In the genomic region with DNA sequence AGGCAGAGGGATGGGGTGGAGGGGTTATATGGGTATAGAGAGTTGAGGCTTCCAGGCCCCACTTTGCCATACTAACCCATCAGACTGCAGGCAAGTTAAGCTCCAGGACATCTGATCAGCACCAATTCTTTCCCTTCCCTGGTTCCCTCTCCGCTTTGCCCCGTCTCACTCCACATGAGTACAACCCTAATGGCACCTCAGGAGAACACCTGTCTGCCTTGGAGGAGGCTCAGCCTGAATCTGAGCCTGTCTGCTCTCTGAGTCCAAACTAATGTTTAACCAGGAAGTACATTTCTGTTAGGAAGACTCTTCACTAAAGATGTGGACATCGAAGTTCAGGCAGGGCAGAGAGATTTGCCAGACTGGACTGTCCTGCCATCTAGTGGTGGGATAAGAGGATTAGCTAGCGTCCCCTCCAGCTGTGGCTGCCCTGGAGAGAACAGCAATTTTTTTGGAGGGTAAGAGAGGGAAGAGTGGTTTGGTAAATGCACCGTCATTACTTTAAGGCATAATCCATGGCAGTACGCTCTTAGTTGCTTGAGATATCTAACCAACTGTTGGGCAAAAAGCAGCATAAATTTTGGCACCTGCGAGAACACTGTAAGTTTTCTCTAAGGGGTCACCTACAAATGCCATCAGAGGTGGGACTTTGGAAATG, we compare ENCODE assay signal across 1 cellular context.
TF ChIP-seq lines count a peak whose summit lies in the region.

No MANE protein-coding gene starts in this region.

TF ChIP-seq in HepG2, 621 proteins besides CTCF, POLR2A, EP300 and RAD21 (continued from another document and continues in another):
- TF ChIP-seq, protein P1, sequence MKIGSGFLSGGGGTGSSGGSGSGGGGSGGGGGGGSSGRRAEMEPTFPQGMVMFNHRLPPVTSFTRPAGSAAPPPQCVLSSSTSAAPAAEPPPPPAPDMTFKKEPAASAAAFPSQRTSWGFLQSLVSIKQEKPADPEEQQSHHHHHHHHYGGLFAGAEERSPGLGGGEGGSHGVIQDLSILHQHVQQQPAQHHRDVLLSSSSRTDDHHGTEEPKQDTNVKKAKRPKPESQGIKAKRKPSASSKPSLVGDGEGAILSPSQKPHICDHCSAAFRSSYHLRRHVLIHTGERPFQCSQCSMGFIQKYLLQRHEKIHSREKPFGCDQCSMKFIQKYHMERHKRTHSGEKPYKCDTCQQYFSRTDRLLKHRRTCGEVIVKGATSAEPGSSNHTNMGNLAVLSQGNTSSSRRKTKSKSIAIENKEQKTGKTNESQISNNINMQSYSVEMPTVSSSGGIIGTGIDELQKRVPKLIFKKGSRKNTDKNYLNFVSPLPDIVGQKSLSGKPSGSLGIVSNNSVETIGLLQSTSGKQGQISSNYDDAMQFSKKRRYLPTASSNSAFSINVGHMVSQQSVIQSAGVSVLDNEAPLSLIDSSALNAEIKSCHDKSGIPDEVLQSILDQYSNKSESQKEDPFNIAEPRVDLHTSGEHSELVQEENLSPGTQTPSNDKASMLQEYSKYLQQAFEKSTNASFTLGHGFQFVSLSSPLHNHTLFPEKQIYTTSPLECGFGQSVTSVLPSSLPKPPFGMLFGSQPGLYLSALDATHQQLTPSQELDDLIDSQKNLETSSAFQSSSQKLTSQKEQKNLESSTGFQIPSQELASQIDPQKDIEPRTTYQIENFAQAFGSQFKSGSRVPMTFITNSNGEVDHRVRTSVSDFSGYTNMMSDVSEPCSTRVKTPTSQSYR (CRISPR knock-in tag; IDR thresholded peaks at IDR 0.05; ENCODE audit: borderline replicate concordance) = no peak
- TF ChIP-seq ZNF317 (CRISPR knock-in tag; IDR thresholded peaks at IDR 0.05) (no peak), ZNF609 (CRISPR knock-in tag; IDR thresholded peaks at IDR 0.05; ENCODE audit: borderline replicate concordance) (no peak), ZNF570 (CRISPR knock-in tag; IDR thresholded peaks at IDR 0.05; ENCODE audit: borderline replicate concordance) (no peak), SNAPC2 (CRISPR knock-in tag; IDR thresholded peaks at IDR 0.05) (no peak), GFI1 (CRISPR knock-in tag; IDR thresholded peaks at IDR 0.05; ENCODE audit: borderline replicate concordance) (no peak), HMGA1 (CRISPR knock-in tag; conservative IDR thresholded peaks at IDR 0.05) (no peak), KLF9 (CRISPR knock-in tag; IDR thresholded peaks at IDR 0.05; ENCODE audit: low read depth) (no peak), ZNF556 (CRISPR knock-in tag; IDR thresholded peaks at IDR 0.05; ENCODE audit: borderline replicate concordance) (no peak), REXO4 (CRISPR knock-in tag; IDR thresholded peaks at IDR 0.05; ENCODE audit: borderline replicate concordance) (no peak), ZNF446 (CRISPR knock-in tag; IDR thresholded peaks at IDR 0.05) (no peak), ZNF235 (CRISPR knock-in tag; IDR thresholded peaks at IDR 0.05; ENCODE audit: borderline replicate concordance) (no peak), ZNF652 (CRISPR knock-in tag; IDR thresholded peaks at IDR 0.05; ENCODE audit: borderline replicate concordance, low read depth) (no peak), TOPORS (CRISPR knock-in tag; IDR thresholded peaks at IDR 0.05) (no peak), ZNF549 (CRISPR knock-in tag; IDR thresholded peaks at IDR 0.05) (no peak), TSC22D2 (CRISPR knock-in tag; IDR thresholded peaks at IDR 0.05; ENCODE audit: borderline replicate concordance) (no peak), ZNF562 (CRISPR knock-in tag; IDR thresholded peaks at IDR 0.05; ENCODE audit: borderline replicate concordance) (no peak), ZNF530 (CRISPR knock-in tag; IDR thresholded peaks at IDR 0.05; ENCODE audit: low read depth) (no peak), CBX5 (CRISPR knock-in tag; IDR thresholded peaks at IDR 0.05; ENCODE audit: borderline replicate concordance) (0 out of 2 replicates have a peak, but pooled peaks have one; percentile 26), NFE2L1 (CRISPR knock-in tag; IDR thresholded peaks at IDR 0.05; ENCODE audit: borderline replicate concordance) (no peak), ELF1 (CRISPR knock-in tag; IDR thresholded peaks at IDR 0.05) (peak; percentile 90), ZNF234 (CRISPR knock-in tag; conservative IDR thresholded peaks at IDR 0.05) (no peak), ZKSCAN8 (CRISPR knock-in tag; IDR thresholded peaks at IDR 0.05; ENCODE audit: borderline replicate concordance) (peak; percentile 64; the same call in 1 of the 2 replicates), MXI1 (IDR thresholded peaks at IDR 0.05; ENCODE audit: borderline replicate concordance, low read depth, low read length) (0 out of 3 replicates have a peak, but pooled peaks have one; percentile 22), ZBTB46 (CRISPR knock-in tag; IDR thresholded peaks at IDR 0.05; ENCODE audit: borderline replicate concordance) (no peak), HDAC1 (CRISPR knock-in tag; IDR thresholded peaks at IDR 0.05) (no peak), NFYB (CRISPR knock-in tag; IDR thresholded peaks at IDR 0.05) (no peak)
- TF ChIP-seq, protein P2, sequence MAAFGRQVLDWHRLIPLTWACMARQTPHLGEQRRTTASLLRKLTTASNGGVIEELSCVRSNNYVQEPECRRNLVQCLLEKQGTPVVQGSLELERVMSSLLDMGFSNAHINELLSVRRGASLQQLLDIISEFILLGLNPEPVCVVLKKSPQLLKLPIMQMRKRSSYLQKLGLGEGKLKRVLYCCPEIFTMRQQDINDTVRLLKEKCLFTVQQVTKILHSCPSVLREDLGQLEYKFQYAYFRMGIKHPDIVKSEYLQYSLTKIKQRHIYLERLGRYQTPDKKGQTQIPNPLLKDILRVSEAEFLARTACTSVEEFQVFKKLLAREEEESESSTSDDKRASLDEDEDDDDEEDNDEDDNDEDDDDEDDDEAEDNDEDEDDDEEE (CRISPR knock-in tag; IDR thresholded peaks at IDR 0.05) = no peak
- TF ChIP-seq, protein P3, sequence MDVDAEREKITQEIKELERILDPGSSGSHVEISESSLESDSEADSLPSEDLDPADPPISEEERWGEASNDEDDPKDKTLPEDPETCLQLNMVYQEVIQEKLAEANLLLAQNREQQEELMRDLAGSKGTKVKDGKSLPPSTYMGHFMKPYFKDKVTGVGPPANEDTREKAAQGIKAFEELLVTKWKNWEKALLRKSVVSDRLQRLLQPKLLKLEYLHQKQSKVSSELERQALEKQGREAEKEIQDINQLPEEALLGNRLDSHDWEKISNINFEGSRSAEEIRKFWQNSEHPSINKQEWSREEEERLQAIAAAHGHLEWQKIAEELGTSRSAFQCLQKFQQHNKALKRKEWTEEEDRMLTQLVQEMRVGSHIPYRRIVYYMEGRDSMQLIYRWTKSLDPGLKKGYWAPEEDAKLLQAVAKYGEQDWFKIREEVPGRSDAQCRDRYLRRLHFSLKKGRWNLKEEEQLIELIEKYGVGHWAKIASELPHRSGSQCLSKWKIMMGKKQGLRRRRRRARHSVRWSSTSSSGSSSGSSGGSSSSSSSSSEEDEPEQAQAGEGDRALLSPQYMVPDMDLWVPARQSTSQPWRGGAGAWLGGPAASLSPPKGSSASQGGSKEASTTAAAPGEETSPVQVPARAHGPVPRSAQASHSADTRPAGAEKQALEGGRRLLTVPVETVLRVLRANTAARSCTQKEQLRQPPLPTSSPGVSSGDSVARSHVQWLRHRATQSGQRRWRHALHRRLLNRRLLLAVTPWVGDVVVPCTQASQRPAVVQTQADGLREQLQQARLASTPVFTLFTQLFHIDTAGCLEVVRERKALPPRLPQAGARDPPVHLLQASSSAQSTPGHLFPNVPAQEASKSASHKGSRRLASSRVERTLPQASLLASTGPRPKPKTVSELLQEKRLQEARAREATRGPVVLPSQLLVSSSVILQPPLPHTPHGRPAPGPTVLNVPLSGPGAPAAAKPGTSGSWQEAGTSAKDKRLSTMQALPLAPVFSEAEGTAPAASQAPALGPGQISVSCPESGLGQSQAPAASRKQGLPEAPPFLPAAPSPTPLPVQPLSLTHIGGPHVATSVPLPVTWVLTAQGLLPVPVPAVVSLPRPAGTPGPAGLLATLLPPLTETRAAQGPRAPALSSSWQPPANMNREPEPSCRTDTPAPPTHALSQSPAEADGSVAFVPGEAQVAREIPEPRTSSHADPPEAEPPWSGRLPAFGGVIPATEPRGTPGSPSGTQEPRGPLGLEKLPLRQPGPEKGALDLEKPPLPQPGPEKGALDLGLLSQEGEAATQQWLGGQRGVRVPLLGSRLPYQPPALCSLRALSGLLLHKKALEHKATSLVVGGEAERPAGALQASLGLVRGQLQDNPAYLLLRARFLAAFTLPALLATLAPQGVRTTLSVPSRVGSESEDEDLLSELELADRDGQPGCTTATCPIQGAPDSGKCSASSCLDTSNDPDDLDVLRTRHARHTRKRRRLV (CRISPR knock-in tag; IDR thresholded peaks at IDR 0.05) = no peak
- TF ChIP-seq, protein P4, sequence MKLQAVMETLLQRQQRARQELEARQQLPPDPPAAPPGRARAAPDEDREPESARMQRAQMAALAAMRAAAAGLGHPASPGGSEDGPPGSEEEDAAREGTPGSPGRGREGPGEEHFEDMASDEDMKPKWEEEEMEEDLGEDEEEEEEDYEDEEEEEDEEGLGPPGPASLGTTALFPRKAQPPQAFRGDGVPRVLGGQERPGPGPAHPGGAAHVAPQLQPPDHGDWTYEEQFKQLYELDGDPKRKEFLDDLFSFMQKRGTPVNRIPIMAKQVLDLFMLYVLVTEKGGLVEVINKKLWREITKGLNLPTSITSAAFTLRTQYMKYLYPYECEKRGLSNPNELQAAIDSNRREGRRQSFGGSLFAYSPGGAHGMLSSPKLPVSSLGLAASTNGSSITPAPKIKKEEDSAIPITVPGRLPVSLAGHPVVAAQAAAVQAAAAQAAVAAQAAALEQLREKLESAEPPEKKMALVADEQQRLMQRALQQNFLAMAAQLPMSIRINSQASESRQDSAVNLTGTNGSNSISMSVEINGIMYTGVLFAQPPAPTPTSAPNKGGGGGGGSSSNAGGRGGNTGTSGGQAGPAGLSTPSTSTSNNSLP (IDR thresholded peaks at IDR 0.05; ENCODE audit: low read depth, low read length) = no peak
- TF ChIP-seq, protein P5, sequence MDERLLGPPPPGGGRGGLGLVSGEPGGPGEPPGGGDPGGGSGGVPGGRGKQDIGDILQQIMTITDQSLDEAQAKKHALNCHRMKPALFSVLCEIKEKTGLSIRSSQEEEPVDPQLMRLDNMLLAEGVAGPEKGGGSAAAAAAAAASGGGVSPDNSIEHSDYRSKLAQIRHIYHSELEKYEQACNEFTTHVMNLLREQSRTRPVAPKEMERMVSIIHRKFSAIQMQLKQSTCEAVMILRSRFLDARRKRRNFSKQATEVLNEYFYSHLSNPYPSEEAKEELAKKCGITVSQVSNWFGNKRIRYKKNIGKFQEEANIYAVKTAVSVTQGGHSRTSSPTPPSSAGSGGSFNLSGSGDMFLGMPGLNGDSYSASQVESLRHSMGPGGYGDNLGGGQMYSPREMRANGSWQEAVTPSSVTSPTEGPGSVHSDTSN (CRISPR knock-in tag; IDR thresholded peaks at IDR 0.05) = no peak
- TF ChIP-seq, protein P6, sequence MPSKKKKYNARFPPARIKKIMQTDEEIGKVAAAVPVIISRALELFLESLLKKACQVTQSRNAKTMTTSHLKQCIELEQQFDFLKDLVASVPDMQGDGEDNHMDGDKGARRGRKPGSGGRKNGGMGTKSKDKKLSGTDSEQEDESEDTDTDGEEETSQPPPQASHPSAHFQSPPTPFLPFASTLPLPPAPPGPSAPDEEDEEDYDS (CRISPR knock-in tag; IDR thresholded peaks at IDR 0.05) = 0 out of 2 replicates have a peak, but pooled peaks have one; percentile 22
- TF ChIP-seq, protein P7, sequence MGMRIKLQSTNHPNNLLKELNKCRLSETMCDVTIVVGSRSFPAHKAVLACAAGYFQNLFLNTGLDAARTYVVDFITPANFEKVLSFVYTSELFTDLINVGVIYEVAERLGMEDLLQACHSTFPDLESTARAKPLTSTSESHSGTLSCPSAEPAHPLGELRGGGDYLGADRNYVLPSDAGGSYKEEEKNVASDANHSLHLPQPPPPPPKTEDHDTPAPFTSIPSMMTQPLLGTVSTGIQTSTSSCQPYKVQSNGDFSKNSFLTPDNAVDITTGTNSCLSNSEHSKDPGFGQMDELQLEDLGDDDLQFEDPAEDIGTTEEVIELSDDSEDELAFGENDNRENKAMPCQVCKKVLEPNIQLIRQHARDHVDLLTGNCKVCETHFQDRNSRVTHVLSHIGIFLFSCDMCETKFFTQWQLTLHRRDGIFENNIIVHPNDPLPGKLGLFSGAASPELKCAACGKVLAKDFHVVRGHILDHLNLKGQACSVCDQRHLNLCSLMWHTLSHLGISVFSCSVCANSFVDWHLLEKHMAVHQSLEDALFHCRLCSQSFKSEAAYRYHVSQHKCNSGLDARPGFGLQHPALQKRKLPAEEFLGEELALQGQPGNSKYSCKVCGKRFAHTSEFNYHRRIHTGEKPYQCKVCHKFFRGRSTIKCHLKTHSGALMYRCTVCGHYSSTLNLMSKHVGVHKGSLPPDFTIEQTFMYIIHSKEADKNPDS (CRISPR knock-in tag; IDR thresholded peaks at IDR 0.05) = no peak
